Comparison of ENCODE assay signal across 7 cellular contexts in the genomic region with DNA sequence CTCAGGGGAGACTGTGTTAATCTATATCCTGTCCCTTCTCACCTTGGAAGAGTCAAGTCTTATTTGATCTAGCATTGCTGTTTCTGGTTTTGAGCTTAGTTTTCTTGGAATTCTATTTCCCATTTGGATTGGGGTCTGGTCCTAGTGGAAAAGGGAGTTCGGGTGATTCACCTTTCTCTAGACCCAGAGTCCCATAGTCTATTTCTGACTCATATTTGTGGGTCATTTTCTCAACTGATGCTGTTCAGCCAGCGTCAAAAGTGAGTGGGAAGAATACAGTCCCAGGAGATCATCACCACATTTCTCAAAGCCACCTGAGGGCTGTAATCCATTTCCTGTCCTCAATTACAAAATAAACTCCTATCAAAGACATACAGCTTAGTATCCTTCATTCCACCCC.
DNase-seq lines count a peak whose midpoint lies in the region; ATAC-seq, FAIRE-seq and TF ChIP-seq lines count a peak whose summit lies in the region.
"Not testable (repeated sequence)": the region's sequence is repeated elsewhere in the genome, so short reads cannot be mapped to it uniquely, and the experiment has no call there.

No MANE protein-coding gene starts in this region.

- CTCF ChIA-PET in GM12878 (lab: Yijun Ruan, JAX) = not testable (repeated sequence)

- H2AFZ ChIP-seq in GM12878 (ENCODE audit: control insufficient read depth, low read depth, low read length) = not testable (repeated sequence)

- not testable (repeated sequence) for FAIRE-seq in GM12878 (lab: Jason Lieb, UNC)

- 0% methylated on average over 2 of the region's 2 CpGs for WGBS in GM12878 (ENCODE audit: insufficient coverage, insufficient replicate concordance, low lambda C conversion rate, missing lambda C conversion rate)

- not testable (repeated sequence) for H3K9me3 ChIP-seq in BLaER1 treated with 17β-estradiol and CSF1 and Interleukin-3, amounts not matched to agents 10 nM and 100 nM (replicated peaks in 1 of 11); GM12878 (replicated peaks; ENCODE audit: control insufficient read depth, insufficient read depth, low read length)

- not testable (repeated sequence) for TF ChIP-seq POLR2A in GM12878 (IDR thresholded peaks at IDR 0.05; ENCODE audit: low read depth, low read length)

- BruUV-seq in GM12878 (replicated peaks; lab: Mats Ljungman, UMichigan) = not testable (repeated sequence)

- H3K79me2 ChIP-seq in GM12878 (ENCODE audit: control insufficient read depth, insufficient read depth, low read length) = not testable (repeated sequence)

- POLR2A ChIA-PET in GM12878 (lab: Charles Lee) = not testable (repeated sequence)

- RAD21 ChIA-PET in GM12878 (lab: Charles Lee; ENCODE audit: unreplicated experiment) = not testable (repeated sequence)

- SMC1A ChIA-PET in GM12878 (lab: Charles Lee; ENCODE audit: uncharacterized antibody, unreplicated experiment) = interaction anchor here (0.9 to 1.3 kb wide), 2 partner anchors 75 to 100 kb away, joined by 3 read pairs; no protein-coding TSS in a partner anchor

- not testable (repeated sequence) for H3K27ac ChIP-seq in BLaER1 treated with 17β-estradiol and CSF1 and Interleukin-3, amounts not matched to agents 10 nM and 100 nM; GM12878 (ENCODE audit: control insufficient read depth, insufficient read depth)

- H3K9ac ChIP-seq in BLaER1 treated with 17β-estradiol and CSF1 and Interleukin-3, amounts not matched to agents 10 nM and 100 nM; GM12878 (ENCODE audit: control insufficient read depth, insufficient read depth, low read length): not testable (repeated sequence)

- DNase-seq in GM12878 (ENCODE audit: low read depth, low spot score) = not testable (repeated sequence)

- H3K4me1 ChIP-seq in BLaER1 treated with 17β-estradiol and CSF1 and Interleukin-3, amounts not matched to agents 10 nM and 100 nM = peaks cover 0 to 12% (median 8%) of the 10 kb centered on the region in 10 experiments; a peak in 10 of 20 replicates
- H3K4me1 ChIP-seq in GM12878 (ENCODE audit: control insufficient read depth, insufficient read depth, low read length) = not testable (repeated sequence)

- H3K36me3 ChIP-seq in BLaER1 treated with 17β-estradiol and CSF1 and Interleukin-3, amounts not matched to agents 10 nM and 100 nM; GM12878 (ENCODE audit: control insufficient read depth in 2 of 2, insufficient read depth in 2 of 2, low read length in 1 of 2): not testable (repeated sequence)

- not testable (repeated sequence) for TF ChIP-seq RAD21 in GM12878 (IDR thresholded peaks at IDR 0.05; ENCODE audit: insufficient read depth, low read depth, low read length)

- not testable (repeated sequence) for TF ChIP-seq EP300 in GM12878 (IDR thresholded peaks at IDR 0.05; ENCODE audit: borderline replicate concordance in 1 of 2, control insufficient read depth in 1 of 2, low read depth in 2 of 2, low read length in 2 of 2)

- not testable (repeated sequence) for H3K4me3 ChIP-seq in BLaER1 treated with 17β-estradiol and CSF1 and Interleukin-3, amounts not matched to agents 10 nM and 100 nM; GM12878

- H3K27me3 ChIP-seq in BLaER1 treated with 17β-estradiol and CSF1 and Interleukin-3, amounts not matched to agents 10 nM and 100 nM; GM12878 (replicated peaks in 1 of 2; ENCODE audit: control insufficient read depth in 2 of 2, insufficient read depth in 2 of 2, low read length in 1 of 2): not testable (repeated sequence)

- in situ Hi-C loops in GM12878 (cut with MboI) = not testable (repeated sequence)

- TF ChIP-seq CTCF in GM12878 (IDR thresholded peaks at IDR 0.05 in 2 of 3, conservative IDR thresholded peaks at IDR 0.05 in 1 of 3; ENCODE audit: control insufficient read depth in 2 of 3, extremely low read depth in 1 of 3, insufficient read depth in 1 of 3, low read depth in 3 of 3, low read length in 3 of 3) = not testable (repeated sequence)

- H4K20me1 ChIP-seq in BLaER1 treated with 17β-estradiol and CSF1 and Interleukin-3, amounts not matched to agents 10 nM and 100 nM; GM12878 (ENCODE audit: control insufficient read depth, insufficient read depth): not testable (repeated sequence)

- peak overlapping the region in 8 of 11 experiments; percentile 12 to 59 (median 44); a peak in 13 of 22 replicates for H3K4me2 ChIP-seq in BLaER1 treated with 17β-estradiol and CSF1 and Interleukin-3, amounts not matched to agents 10 nM and 100 nM
- not testable (repeated sequence) for H3K4me2 ChIP-seq in GM12878 (ENCODE audit: control insufficient read depth, insufficient read depth)

- intact Hi-C loops in GM12878 (cut with micrococcal nuclease; ENCODE audit: unreplicated experiment) = not testable (repeated sequence)

- peak; percentile 43 for ATAC-seq in GM18907 (IDR thresholded peaks at IDR 0.05; ENCODE audit: unreplicated experiment)
- ATAC-seq in GM21786 (IDR thresholded peaks at IDR 0.05; ENCODE audit: unreplicated experiment) = peak; percentile 54
- ATAC-seq in HG02642 (IDR thresholded peaks at IDR 0.05; ENCODE audit: poor library complexity, unreplicated experiment) = peak; percentile 44
- ATAC-seq in HG03095 (IDR thresholded peaks at IDR 0.05; ENCODE audit: unreplicated experiment) = peak; percentile 60
- peak; percentile 51 for ATAC-seq in HG03469 (IDR thresholded peaks at IDR 0.05; ENCODE audit: unreplicated experiment)
- ATAC-seq in GM12878 = peak; percentile 60

TF ChIP-seq in GM12878, 131 proteins besides CTCF, POLR2A, EP300 and RAD21:
- TF ChIP-seq MTA2 (IDR thresholded peaks at IDR 0.05; ENCODE audit: low read depth) (peak; percentile 61), DPF2 (IDR thresholded peaks at IDR 0.05) (peak; percentile 46; the same call in 1 of the 2 replicates), IKZF1 (conservative IDR thresholded peaks at IDR 0.05) (peak; percentile 77), IKZF2 (IDR thresholded peaks at IDR 0.05) (peak; percentile 88 to 93), EED (IDR thresholded peaks at IDR 0.05; ENCODE audit: low read depth) (peak; percentile 40; the same call in 1 of the 2 replicates), JUNB (IDR thresholded peaks at IDR 0.05) (0 out of 2 replicates have a peak, but pooled peaks have one; percentile 16), MEF2B (IDR thresholded peaks at IDR 0.05; ENCODE audit: partially characterized antibody, poor library complexity, severe bottlenecking) (peak; percentile 86), IRF4 (IDR thresholded peaks at IDR 0.05; ENCODE audit: low read depth, low read length) (0 out of 2 replicates have a peak, but pooled peaks have one; percentile 31), GATAD2B (conservative IDR thresholded peaks at IDR 0.05; ENCODE audit: low read depth) (0 out of 2 replicates have a peak, but pooled peaks have one; percentile 24)
- TF ChIP-seq, protein P1, sequence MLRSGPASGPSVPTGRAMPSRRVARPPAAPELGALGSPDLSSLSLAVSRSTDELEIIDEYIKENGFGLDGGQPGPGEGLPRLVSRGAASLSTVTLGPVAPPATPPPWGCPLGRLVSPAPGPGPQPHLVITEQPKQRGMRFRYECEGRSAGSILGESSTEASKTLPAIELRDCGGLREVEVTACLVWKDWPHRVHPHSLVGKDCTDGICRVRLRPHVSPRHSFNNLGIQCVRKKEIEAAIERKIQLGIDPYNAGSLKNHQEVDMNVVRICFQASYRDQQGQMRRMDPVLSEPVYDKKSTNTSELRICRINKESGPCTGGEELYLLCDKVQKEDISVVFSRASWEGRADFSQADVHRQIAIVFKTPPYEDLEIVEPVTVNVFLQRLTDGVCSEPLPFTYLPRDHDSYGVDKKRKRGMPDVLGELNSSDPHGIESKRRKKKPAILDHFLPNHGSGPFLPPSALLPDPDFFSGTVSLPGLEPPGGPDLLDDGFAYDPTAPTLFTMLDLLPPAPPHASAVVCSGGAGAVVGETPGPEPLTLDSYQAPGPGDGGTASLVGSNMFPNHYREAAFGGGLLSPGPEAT (IDR thresholded peaks at IDR 0.05; ENCODE audit: low read depth) = peak; percentile 81
TF ChIP-seq in GM12878: peak in this region for 10; not testable (repeated sequence) for 121.
